18 cellular contexts compared by ENCODE assay signal in the genomic region with DNA sequence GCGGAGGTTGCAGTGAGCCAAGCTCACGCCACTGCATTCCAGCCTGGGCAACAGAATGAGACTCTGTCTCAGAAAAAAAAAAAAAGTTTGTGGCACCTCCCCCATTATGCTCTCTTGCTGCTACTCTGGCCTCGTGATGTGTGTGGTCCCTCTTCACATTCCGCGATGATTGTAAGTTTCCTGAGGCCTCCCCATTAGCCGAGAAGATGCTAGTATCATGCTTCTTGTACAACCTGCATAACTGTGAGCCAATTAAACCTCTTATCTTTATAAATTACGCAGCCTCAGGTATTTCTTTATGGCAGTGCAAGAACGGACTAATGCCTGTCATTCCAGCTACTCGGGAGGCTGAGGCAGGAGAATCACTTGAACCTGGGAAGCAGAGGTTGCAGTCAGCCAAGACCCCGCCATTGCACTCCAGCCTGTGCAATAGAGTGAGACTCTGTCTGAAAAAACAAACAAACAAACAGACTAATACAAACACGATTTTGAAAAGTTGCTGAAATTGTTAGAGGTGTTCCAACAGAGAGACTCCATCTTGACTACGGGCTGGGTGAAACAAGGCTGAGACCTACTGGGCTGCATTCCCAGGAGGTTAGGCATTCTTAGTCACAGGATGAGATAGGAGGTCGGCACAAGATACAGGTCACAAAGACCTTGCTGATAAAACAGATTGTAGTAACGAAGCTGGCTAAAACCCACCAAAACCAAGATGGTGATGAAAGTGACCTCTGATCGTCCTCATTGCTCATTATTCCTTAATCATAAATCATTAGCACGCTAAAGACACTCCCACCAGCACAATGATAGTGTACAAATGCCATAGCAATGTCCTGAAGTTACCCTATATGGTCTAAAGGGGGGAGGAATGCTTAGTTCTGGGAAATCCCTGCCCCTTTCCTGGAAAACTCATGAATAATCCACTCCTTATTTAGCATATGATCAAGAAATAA. TPM values are rescaled to one million over a fixed set of nuclear protein-coding genes. Genes with fewer than 3 reads are reported as not detected.
DNase-seq lines count a peak whose midpoint lies in the region; ATAC-seq and TF ChIP-seq lines count a peak whose summit lies in the region.
"Had no signal": no experiment of that assay in that cellular context is flagged by ENCODE, and none has a peak within 500 bp of the region (broad histone marks: within the 10 kb centered on the region; RNA-seq: fewer than 3 reads in every experiment).

No MANE protein-coding gene starts in this region.

- no peak overlapping the region for H3K4me3 ChIP-seq in Caco-2 (ENCODE audit: low read depth, low read length)
- H3K4me3 ChIP-seq: breast epithelium had no signal

- no peaks in the 10 kb centered on the region for H3K36me3 ChIP-seq in Caco-2 (ENCODE audit: control insufficient read depth, insufficient read depth, low read length)
- H3K36me3 ChIP-seq: breast epithelium had no signal

- H3K4me3 Mint-ChIP-seq in Caco-2 (ENCODE audit: unreplicated experiment), result peak overlapping the region; percentile 52
- H3K4me3 Mint-ChIP-seq: activated naive CD8-positive, alpha-beta T cell; activated T-cell treated with anti-CD3 and anti-CD28 coated beads, Interleukin-2, amount 50 U/mL, for 4 hours; stimulated activated naive CD8-positive, alpha-beta T cell treated with anti-CD3 and anti-CD28 coated beads, Interleukin-15, amount 100 ng/mL, for 72 hours had no signal

- ATAC-seq in HG03039 (IDR thresholded peaks at IDR 0.05; ENCODE audit: unreplicated experiment) (no peak), HG02623 (IDR thresholded peaks at IDR 0.05; ENCODE audit: unreplicated experiment) (no peak)
- ATAC-seq: activated T-cell treated with anti-CD3 and anti-CD28 coated beads, Interleukin-2, amount 50 U/mL, for 4 hours; sciatic nerve; stimulated activated naive CD8-positive, alpha-beta T cell treated with anti-CD3 and anti-CD28 coated beads, Interleukin-15, amount 100 ng/mL, for 72 hours had no signal

- H3K27ac Mint-ChIP-seq in Caco-2 (ENCODE audit: unreplicated experiment), result peak overlapping the region; percentile 95
- H3K27ac Mint-ChIP-seq: activated naive CD8-positive, alpha-beta T cell; stimulated activated naive CD8-positive, alpha-beta T cell treated with anti-CD3 and anti-CD28 coated beads, Interleukin-15, amount 100 ng/mL, for 72 hours had no signal

- H3K9me3 ChIP-seq in Caco-2, result peaks cover 3% of the 10 kb centered on the region; the same call in 1 of the 2 replicates
- H3K9me3 ChIP-seq: breast epithelium had no signal

- no peaks in the 10 kb centered on the region for H3K9me3 Mint-ChIP-seq in Caco-2 (ENCODE audit: unreplicated experiment)

- POLR2A ChIA-PET in Caco-2 (lab: Charles Lee), result interaction anchor here (0.8 to 1.1 kb wide), 2 partner anchors 8 to 81 kb away, joined by 3 to 4 read pairs; a partner anchor contains a TSS

- intact Hi-C loops in Caco-2 (cut with micrococcal nuclease; ENCODE audit: unreplicated experiment), result no loop called here

- BruUV-seq in Caco-2 (replicated peaks; lab: Mats Ljungman, UMichigan), result TSS peak; percentile 81

- TF ChIP-seq CTCF in Caco-2 (IDR thresholded peaks at IDR 0.05; ENCODE audit: insufficient read depth in 1 of 2, low read depth in 1 of 2, low read length in 1 of 2, severe bottlenecking in 1 of 2, unreplicated experiment in 1 of 2), result no peak

- H3K36me3 Mint-ChIP-seq in Caco-2 (ENCODE audit: insufficient read depth, unreplicated experiment), result peaks cover 5% of the 10 kb centered on the region

- H3K4me1 Mint-ChIP-seq in Caco-2 (ENCODE audit: low read depth, unreplicated experiment), result peaks cover 13% of the 10 kb centered on the region
- H3K4me1 Mint-ChIP-seq: stimulated activated naive CD8-positive, alpha-beta T cell treated with anti-CD3 and anti-CD28 coated beads, Interleukin-15, amount 100 ng/mL, for 72 hours had no signal

- CTCF ChIA-PET in Caco-2 (lab: Charles Lee), result no interaction called here

- peaks cover 18% of the 10 kb centered on the region for H3K4me1 ChIP-seq in Caco-2
- H3K4me1 ChIP-seq: breast epithelium had no signal

- H3K27me3 Mint-ChIP-seq in Caco-2 (ENCODE audit: insufficient read depth, unreplicated experiment), result no peaks in the 10 kb centered on the region
- H3K27me3 Mint-ChIP-seq: activated naive CD8-positive, alpha-beta T cell; stimulated activated naive CD8-positive, alpha-beta T cell treated with anti-CD3 and anti-CD28 coated beads, Interleukin-15, amount 100 ng/mL, for 72 hours had no signal

- no peaks in the 10 kb centered on the region for H3K27me3 ChIP-seq in Caco-2 (replicated peaks; ENCODE audit: control insufficient read depth, insufficient read depth, low read length)
- H3K27me3 ChIP-seq: breast epithelium had no signal

- DNase-seq in Caco-2, result peak; percentile 58 to 76
- peak; percentile 67 for DNase-seq in M059J (ENCODE audit: low read depth)
- peak; percentile 52 for DNase-seq in astrocyte of the hippocampus (ENCODE audit: low read depth, low spot score)
- DNase-seq in iris pigment epithelial cell (ENCODE audit: low read depth), result peak; percentile 17
- no peak for DNase-seq in NCI-H510A (lab: John Stamatoyannopoulos, UW)
- no peak for DNase-seq in COLO668 (lab: John Stamatoyannopoulos, UW; ENCODE audit: unreplicated experiment)
- DNase-seq: activated CD4-positive, alpha-beta T cell treated with anti-CD3 and anti-CD28 coated beads, Interleukin-2, amount 50 U/mL, for 48 hours; activated T-cell treated with anti-CD3 and anti-CD28 coated beads, Interleukin-2, amount 50 U/mL, for 4 hours; NCI-H1092; NCI-H748 treated with DMSO at 0.1 percent for 48 hours; occipital lobe; stimulated activated naive CD8-positive, alpha-beta T cell treated with anti-CD3 and anti-CD28 coated beads, Interleukin-15, amount 100 ng/mL, for 72 hours; SW 1271 had no signal

RNA-seq across cellular contexts. Expression of a gene that starts 8.3 kb away (rescaled TPM):
- 62.6 and 63.9 TPM in 2 replicates for total RNA-seq in Caco-2 (2022)
- 31.8 and 39.2 TPM in 2 replicates for total RNA-seq in M059J (2014; rRNA removed; shearing (Covaris generic))

RNA-seq across cellular contexts. Expression of a gene that starts 54.6 kb away (rescaled TPM):
- total RNA-seq in Caco-2 (2022), result 32.9 and 34.8 TPM in 2 replicates
- total RNA-seq in M059J (2014; rRNA removed; shearing (Covaris generic)), result 45.1 and 46.4 TPM in 2 replicates

Comparison
In these comparisons a context has a peak if more than half of its experiments do, and no peak if none do; other contexts are left out.
1. DNase-seq: peak in Caco-2 (2 of 2), M059J (single experiment), astrocyte of the hippocampus (single experiment) and iris pigment epithelial cell (single experiment); none in NCI-H510A (single experiment) and COLO668 (single experiment).